20 cellular contexts compared by ENCODE assay signal in the genomic region with DNA sequence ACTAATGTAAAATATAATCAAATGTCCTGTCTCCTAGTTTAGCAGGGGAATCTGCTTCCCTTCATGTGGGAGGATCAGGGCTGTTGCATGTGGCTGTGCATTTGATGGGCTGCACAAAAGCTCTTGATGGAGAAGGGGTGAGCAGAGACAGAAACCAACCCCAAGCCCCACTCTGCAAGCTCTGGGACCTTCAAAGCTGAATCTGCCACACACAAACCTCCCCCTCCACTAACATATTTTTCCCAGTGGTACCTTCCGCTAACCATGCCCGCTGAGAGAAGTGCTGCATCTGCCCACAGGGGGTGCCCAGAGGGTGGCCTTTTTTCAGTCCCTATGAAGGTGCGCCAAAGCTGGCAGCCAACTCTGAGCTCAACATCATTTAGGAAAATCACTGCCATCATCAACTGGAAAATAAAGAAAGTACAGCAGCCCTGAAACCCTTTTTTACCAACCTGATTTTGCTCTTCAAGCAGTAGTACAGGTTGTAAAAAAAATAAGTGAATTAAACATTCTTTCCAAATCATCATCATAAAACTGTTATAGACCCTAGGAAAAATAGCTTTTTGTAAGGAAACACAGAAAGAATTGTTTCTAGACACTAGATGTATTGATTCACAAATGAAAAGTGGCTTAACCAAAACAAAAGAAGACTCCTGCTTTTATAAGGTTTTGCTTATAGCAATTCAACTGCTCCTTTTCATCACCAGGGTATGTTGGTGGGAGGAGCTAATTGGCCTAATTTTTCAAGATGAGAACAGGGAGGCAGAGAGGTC.
"Had no signal": no experiment of that assay in that cellular context is flagged by ENCODE, and none has a peak within 500 bp of the region (broad histone marks: within the 10 kb centered on the region; RNA-seq: fewer than 3 reads in every experiment).

No MANE protein-coding gene starts in this region.

- H3K4me1 ChIP-seq: gastrocnemius medialis, prostate gland, right atrium auricular region, upper lobe of right lung had no signal

- H3K36me3 ChIP-seq: cardiac muscle cell, esophagus squamous epithelium, gastrocnemius medialis, prostate gland, right atrium auricular region, thyroid gland, upper lobe of right lung had no signal

- ATAC-seq: body of pancreas, gastrocnemius medialis, natural killer cell, upper lobe of right lung had no signal

- H3K4me3 ChIP-seq: body of pancreas, cardiac muscle cell, esophagus squamous epithelium, gastrocnemius medialis, prostate gland, right atrium auricular region, thyroid gland, upper lobe of right lung had no signal

- H3K36me3 Mint-ChIP-seq: activated naive CD4-positive, alpha-beta T cell treated with anti-CD3 and anti-CD28 coated beads, Interleukin-2, amount 50 U/mL, for 24 hours; natural killer cell had no signal

- H3K9me3 Mint-ChIP-seq: activated naive CD4-positive, alpha-beta T cell treated with anti-CD3 and anti-CD28 coated beads, Interleukin-2, amount 50 U/mL, for 24 hours; endodermal cell; natural killer cell; stimulated activated naive CD8-positive, alpha-beta T cell treated with anti-CD3 and anti-CD28 coated beads, Interleukin-15, Interleukin-2, amounts not matched to agents 100 ng/mL and 50 ng/mL, for 24 hours had no signal

- H3K27me3 ChIP-seq: body of pancreas, cardiac muscle cell, esophagus squamous epithelium, gastrocnemius medialis, right atrium auricular region, thyroid gland, upper lobe of right lung had no signal

- H3K27ac ChIP-seq: body of pancreas, cardiac muscle cell, esophagus squamous epithelium, gastrocnemius medialis, right atrium auricular region, thyroid gland, upper lobe of right lung had no signal

- H3K4me3 Mint-ChIP-seq: activated naive CD4-positive, alpha-beta T cell treated with anti-CD3 and anti-CD28 coated beads, Interleukin-2, amount 50 U/mL, for 24 hours; endodermal cell; natural killer cell; stimulated activated naive CD8-positive, alpha-beta T cell treated with anti-CD3 and anti-CD28 coated beads, Interleukin-15, Interleukin-2, amounts not matched to agents 100 ng/mL and 50 ng/mL, for 24 hours had no signal

- H3K9me3 ChIP-seq: body of pancreas, esophagus squamous epithelium, gastrocnemius medialis, prostate gland, right atrium auricular region, thyroid gland, upper lobe of right lung had no signal

- H3K27ac Mint-ChIP-seq: activated naive CD4-positive, alpha-beta T cell treated with anti-CD3 and anti-CD28 coated beads, Interleukin-2, amount 50 U/mL, for 24 hours; endodermal cell; stimulated activated naive CD8-positive, alpha-beta T cell treated with anti-CD3 and anti-CD28 coated beads, Interleukin-15, Interleukin-2, amounts not matched to agents 100 ng/mL and 50 ng/mL, for 24 hours had no signal

- DNase-seq: activated CD4-positive, alpha-beta T cell treated with anti-CD3 and anti-CD28 coated beads for 1 hour; activated gamma-delta T cell treated with Interleukin-2 at 50 U/mL for 16 hours; activated T-cell treated with anti-CD3 and anti-CD28 coated beads, Interleukin-2, amount 50 U/mL, for 1 hour; body of pancreas; cortex of kidney; endodermal cell; esophagus squamous epithelium; gastrocnemius medialis; hippocampal formation; midbrain; natural killer cell; stimulated activated CD4-positive, alpha-beta T cell treated with anti-CD3 and anti-CD28 coated beads, Interleukin-4, amount 100 ng/mL, for 4 hours; substantia nigra; thyroid gland; upper lobe of right lung had no signal

- H3K27me3 Mint-ChIP-seq: activated naive CD4-positive, alpha-beta T cell treated with anti-CD3 and anti-CD28 coated beads, Interleukin-2, amount 50 U/mL, for 24 hours had no signal
